In the genomic region with DNA sequence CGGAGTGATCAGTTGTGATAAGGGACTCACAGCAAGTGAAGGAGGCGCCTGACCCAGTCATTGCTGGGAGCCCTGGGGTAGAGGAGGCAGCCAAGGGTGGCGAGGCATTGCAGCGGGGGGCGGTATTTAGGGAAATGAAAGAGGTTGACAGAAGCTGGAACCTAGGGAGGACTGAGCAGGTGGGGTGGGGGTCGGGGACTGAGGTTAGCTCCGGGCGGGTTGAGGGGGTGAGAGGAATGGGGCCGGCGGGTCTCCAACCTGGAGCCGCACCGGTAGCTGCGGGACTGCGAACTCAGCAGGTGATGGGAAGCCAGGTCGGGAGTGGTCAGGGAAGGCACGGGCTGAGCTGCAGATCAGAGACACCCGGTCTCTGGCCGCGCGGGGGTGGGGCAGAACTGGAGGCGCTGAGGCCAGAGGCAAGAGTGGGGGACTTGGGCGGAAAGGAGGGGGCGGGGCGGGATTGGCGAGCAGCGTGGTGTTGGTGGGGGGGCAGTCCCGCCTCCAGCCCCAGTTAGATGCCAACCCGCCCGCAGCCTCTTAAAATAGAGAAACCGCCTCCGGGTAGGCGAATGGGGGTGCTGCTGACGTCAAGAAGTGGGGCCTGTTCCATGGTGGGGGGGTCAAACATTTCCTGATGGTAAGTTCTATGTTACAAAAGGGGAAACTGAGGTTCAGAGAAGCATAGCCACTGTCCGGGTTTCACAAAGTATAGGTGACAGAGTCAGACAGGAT, we compare ENCODE assay signal across 8 cellular contexts. TPM values are rescaled to one million over a fixed set of nuclear protein-coding genes. Genes with fewer than 3 reads are reported as not detected.
A peak's percentile ranks its signal among the peaks of the same experiment; 100 is the strongest.
DNase-seq lines count a peak whose midpoint lies in the region; ATAC-seq and TF ChIP-seq lines count a peak whose summit lies in the region.

No MANE protein-coding gene starts in this region.

- H3K9me3 Mint-ChIP-seq in HFFc6: no peaks in the 10 kb centered on the region

- H3K4me1 Mint-ChIP-seq in HFFc6 (ENCODE audit: low read depth): no peaks in the 10 kb centered on the region

- peaks cover 0 to 7% (median 0%) of the 10 kb centered on the region in 45 donors for H3K27me3 ChIP-seq in dorsolateral prefrontal cortex

- intact Hi-C loops in dorsolateral prefrontal cortex (cut with DNase I): loop anchor here in 1 of 2 donors (5.0 kb wide), 1 partner anchor 42 kb away; no protein-coding TSS in a partner anchor

- peak overlapping the region; percentile 39 for H3K4me3 Mint-ChIP-seq in HFFc6

- peak overlapping the region; percentile 52 to 94 (median 76) for H3K4me3 ChIP-seq in dorsolateral prefrontal cortex

- TF ChIP-seq CTCF in HFFc6 (IDR thresholded peaks at IDR 0.05) (no peak), dorsolateral prefrontal cortex (IDR thresholded peaks at IDR 0.05 in 54 of 56, conservative IDR thresholded peaks at IDR 0.05 in 2 of 56; ENCODE audit: low read depth in 1 of 56, partially characterized antibody in 56 of 56) (no peak)

- H3K27ac Mint-ChIP-seq in HFFc6: no peak overlapping the region

- ATAC-seq in GM18861 (IDR thresholded peaks at IDR 0.05; ENCODE audit: unreplicated experiment) (peak; percentile 55), GM18519 (IDR thresholded peaks at IDR 0.05; ENCODE audit: low FRiP score, unreplicated experiment) (no peak)

- no peaks in the 10 kb centered on the region for H3K36me3 Mint-ChIP-seq in HFFc6 (ENCODE audit: low read depth)

- H3K27ac ChIP-seq in dorsolateral prefrontal cortex: peak overlapping the region in 58 of 59 donors; percentile 4 to 100 (median 90)

- DNase-seq in HFFc6: no peak
- DNase-seq in OCI-M1 (lab: John Stamatoyannopoulos, UW): peak; percentile 22
- peak in 3 of 10 donors; percentile 43 to 71 (median 66) for DNase-seq in dorsolateral prefrontal cortex
- DNase-seq in stimulated activated CD8-positive, alpha-beta memory T cell treated with anti-CD3 and anti-CD28 coated beads, Interleukin-12 subunit alpha, Interleukin-12 subunit beta, amount 100 ng/mL, for 4 hours (ENCODE audit: low read depth): peak; percentile 37
- no peak for DNase-seq in ecto neural progenitor cell (ENCODE audit: low spot score)
- no peak for DNase-seq in DMS153 (lab: John Stamatoyannopoulos, UW)

- H3K27me3 Mint-ChIP-seq in HFFc6 (ENCODE audit: insufficient read depth): peaks cover 23% of the 10 kb centered on the region

RNA-seq across cellular contexts. Expression of gene MAST3, which starts 1.5 kb away (rescaled TPM):
- total RNA-seq in HFFc6 (2021; fragmentation: NEBNext Ultra II Directional; extraction: Animal tissue kit (Norgen Biotek cat#: 25700)): 10 to 100 TPM; 12.2 to 17.4 (median 13.2) TPM
- total RNA-seq in dorsolateral prefrontal cortex: 100 to 1,000 TPM; 138 to 282 (median 205) TPM

RNA-seq across cellular contexts. Expression of gene IL12RB1, which starts 12.3 kb away (rescaled TPM):
- under 1 TPM in 1 of 6 experiments, not detected in 5; 0.10 TPM for total RNA-seq in HFFc6 (2021; fragmentation: NEBNext Ultra II Directional; extraction: Animal tissue kit (Norgen Biotek cat#: 25700))
- 1 to 10 TPM in 102 of 120 experiments, under 1 TPM in 18; 0.32 to 5.4 (median 1.5) TPM for total RNA-seq in dorsolateral prefrontal cortex

RNA-seq across cellular contexts. Expression of gene PIK3R2, which starts 53.9 kb away (rescaled TPM):
- 10 to 100 TPM; 51.9 to 66.1 (median 56.0) TPM for total RNA-seq in HFFc6 (2021; fragmentation: NEBNext Ultra II Directional; extraction: Animal tissue kit (Norgen Biotek cat#: 25700))
- total RNA-seq in dorsolateral prefrontal cortex: 10 to 100 TPM; 32.9 to 92.3 (median 63.4) TPM

Comparison
In these comparisons a context has a peak if more than half of its experiments do, and no peak if none do; other contexts are left out.
1. DNase-seq: peak in OCI-M1 (single experiment) and stimulated activated CD8-positive, alpha-beta memory T cell treated with anti-CD3 and anti-CD28 coated beads, Interleukin-12 subunit alpha, Interleukin-12 subunit beta, amount 100 ng/mL, for 4 hours (single experiment); none in HFFc6 (single experiment), ecto neural progenitor cell (single experiment) and DMS153 (single experiment).
2. RNA of gene MAST3, which starts 1.5 kb away (total RNA-seq): 138 to 282 TPM in dorsolateral prefrontal cortex; 12.2 to 17.4 TPM in HFFc6; every median in the first group is over 4 times any median in the second.